In the genomic region with DNA sequence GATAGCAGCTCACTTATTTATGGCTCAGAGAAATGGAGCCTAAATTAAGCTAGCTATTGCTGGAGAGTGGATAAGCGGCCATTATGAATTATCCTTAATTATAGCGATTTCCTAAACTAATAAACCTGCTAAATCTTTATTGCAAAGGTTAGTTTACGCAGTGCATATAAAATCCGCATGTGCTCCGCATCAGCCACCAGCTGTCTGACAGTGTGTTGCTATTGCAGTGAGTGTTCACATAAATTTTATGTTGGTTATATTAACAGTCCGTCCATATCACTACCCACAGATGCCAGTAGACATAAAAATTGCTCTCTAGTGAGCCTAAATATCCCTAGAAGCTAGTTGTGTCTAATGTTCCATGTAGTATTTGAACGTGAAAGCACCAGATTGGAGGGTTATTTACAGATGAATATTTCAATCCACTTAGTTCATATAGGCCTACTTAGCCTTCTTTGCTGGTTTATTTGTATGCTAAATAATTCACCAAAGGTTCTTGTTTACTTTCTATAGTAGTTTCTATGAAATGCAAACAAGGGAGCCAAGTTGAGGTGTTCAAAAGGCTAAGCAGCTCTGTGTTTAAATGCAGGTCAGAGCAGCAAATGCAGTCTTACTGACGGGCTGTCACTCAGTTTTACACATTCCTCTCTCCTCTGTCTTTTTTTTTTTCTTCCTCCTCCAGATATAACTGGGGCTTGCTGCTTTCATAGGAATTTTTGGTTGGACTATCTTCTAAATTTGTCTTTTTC, we compare ENCODE assay signal across 15 cellular contexts.
DNase-seq lines count a peak whose midpoint lies in the region; FAIRE-seq and TF ChIP-seq lines count a peak whose summit lies in the region.
"Had no signal": no experiment of that assay in that cellular context is flagged by ENCODE, and none has a peak within 500 bp of the region (broad histone marks: within the 10 kb centered on the region; RNA-seq: fewer than 3 reads in every experiment).

No MANE protein-coding gene starts in this region.

- no peaks in the 10 kb centered on the region for H3K9me3 ChIP-seq in osteoblast (ENCODE audit: low read depth, low read length)

- no peaks in the 10 kb centered on the region for H3K36me3 ChIP-seq in osteoblast (ENCODE audit: insufficient read depth, low read length)

- H2AFZ ChIP-seq in osteoblast (ENCODE audit: low read length): no peak overlapping the region

- H4K20me1 ChIP-seq in osteoblast (ENCODE audit: insufficient read depth, low read length): no peaks in the 10 kb centered on the region

- H3K4me1 ChIP-seq in osteoblast (ENCODE audit: insufficient read depth, low read length): no peaks in the 10 kb centered on the region

- H3K27ac ChIP-seq in osteoblast (ENCODE audit: low read depth, low read length): no peak overlapping the region

- peak overlapping the region; percentile 72 for H3K4me3 ChIP-seq in NB4 (ENCODE audit: low read depth, low read length)
- H3K4me3 ChIP-seq in osteoblast (ENCODE audit: insufficient read depth, low read length): no peak overlapping the region
- H3K4me3 ChIP-seq: GM12878 had no signal

- TF ChIP-seq POLR2A in NB4 (IDR thresholded peaks at IDR 0.05; ENCODE audit: extremely low read depth, insufficient read length): no peak

- no peaks in the 10 kb centered on the region for H3K27me3 ChIP-seq in osteoblast (ENCODE audit: insufficient read depth, low read length)

- TF ChIP-seq CTCF in D721Med (IDR thresholded peaks at IDR 0.05; ENCODE audit: insufficient read depth, missing control alignments) (no peak), NB4 (IDR thresholded peaks at IDR 0.05; ENCODE audit: low read depth, low read length) (no peak), osteocyte (IDR thresholded peaks at IDR 0.05) (no peak), osteoblast (IDR thresholded peaks at IDR 0.05; ENCODE audit: extremely low read depth, low read depth, low read length) (no peak)

- no peaks in the 10 kb centered on the region for H3K36me3 Mint-ChIP-seq in osteocyte (ENCODE audit: unreplicated experiment)

- FAIRE-seq in D721Med (lab: Jason Lieb, UNC): no peak
- FAIRE-seq: GM12878 had no signal

- no peak overlapping the region for H3K27ac Mint-ChIP-seq in osteocyte (ENCODE audit: unreplicated experiment)

- no peak overlapping the region for H3K4me2 ChIP-seq in osteoblast (ENCODE audit: insufficient read depth, low read length)

- DNase-seq in NCI-H748 (lab: John Stamatoyannopoulos, UW; ENCODE audit: unreplicated experiment) (peak; percentile 59), NCI-H748 treated with DMSO at 0.1 percent for 48 hours (lab: John Stamatoyannopoulos, UW) (no peak), D721Med (ENCODE audit: insufficient read length, low spot score) (peak; percentile 10), NB4 (ENCODE audit: low read depth) (no peak), left kidney (ENCODE audit: low read depth, low spot score) (peak; percentile 36), osteocyte (ENCODE audit: extremely low spot score, unreplicated experiment) (no peak), osteoblast (ENCODE audit: insufficient read length, low spot score, missing footprints) (no peak)
- DNase-seq: ACHN, C1 segment of cervical spinal cord, GOT3, NCI-H1105 treated with DMSO at 0.1 percent for 48 hours, NCI-H1930, NCI-H774, SHP77 treated with DMSO at 0.1 percent for 48 hours had no signal

- no peaks in the 10 kb centered on the region for H3K9me3 Mint-ChIP-seq in osteocyte (ENCODE audit: unreplicated experiment)

- H3K4me1 Mint-ChIP-seq in osteocyte (ENCODE audit: unreplicated experiment): peaks cover 4% of the 10 kb centered on the region

- no peaks in the 10 kb centered on the region for H3K27me3 Mint-ChIP-seq in osteocyte (ENCODE audit: unreplicated experiment)

- H3K4me3 Mint-ChIP-seq in osteocyte (ENCODE audit: unreplicated experiment): no peak overlapping the region

- no peaks in the 10 kb centered on the region for H3K79me2 ChIP-seq in osteoblast (ENCODE audit: insufficient read depth, low read length)

Comparison
In these comparisons a context has a peak if more than half of its experiments do, and no peak if none do; other contexts are left out.
1. DNase-seq: peak in NCI-H748 (single experiment), D721Med (single experiment) and left kidney (single experiment); none in NCI-H748 treated with DMSO at 0.1 percent for 48 hours (single experiment), NB4 (single experiment), osteocyte (single experiment) and osteoblast (single experiment).